15 cellular contexts compared by ENCODE assay signal in the genomic region with DNA sequence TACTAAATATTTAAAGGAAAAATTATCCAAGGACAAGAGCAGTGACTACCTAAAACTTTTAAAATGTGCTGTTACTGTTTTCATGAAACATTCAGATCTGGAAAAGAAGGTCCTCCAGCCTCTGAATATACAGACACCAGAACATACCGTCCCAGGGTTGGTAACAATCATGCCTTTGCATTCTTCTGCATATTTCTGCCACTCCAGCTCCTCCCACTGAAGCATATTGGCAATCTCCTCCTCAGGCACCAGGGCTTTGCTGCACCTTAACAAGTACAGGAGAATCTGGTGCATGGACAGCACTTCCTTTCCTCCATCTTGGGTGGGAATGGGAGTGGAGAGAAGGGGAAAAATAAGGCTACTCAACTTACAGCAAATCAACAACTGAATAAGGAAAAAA.
"Had no signal": no experiment of that assay in that cellular context is flagged by ENCODE, and none has a peak within 500 bp of the region (broad histone marks: within the 10 kb centered on the region; RNA-seq: fewer than 3 reads in every experiment).

No MANE protein-coding gene starts in this region.

- H3K36me3 ChIP-seq: pancreas had no signal

- H3K9me3 Mint-ChIP-seq: activated B cell treated with CpG ODN at 0.5 μM for 24 hours; activated T-helper 17 cell treated with anti-CD3 and anti-CD28 coated beads, Interleukin-2, amount 50 U/mL, for 72 hours; stimulated activated effector memory CD8-positive, alpha-beta T cell treated with anti-CD3 and anti-CD28 coated beads, Interleukin-12 subunit alpha, Interleukin-12 subunit beta, amount 100 ng/mL, for 72 hours had no signal

- H3K4me3 Mint-ChIP-seq: activated B cell treated with CpG ODN at 0.5 μM for 24 hours; activated T-helper 17 cell treated with anti-CD3 and anti-CD28 coated beads, Interleukin-2, amount 50 U/mL, for 72 hours; naive thymus-derived CD4-positive, alpha-beta T cell; stimulated activated effector memory CD8-positive, alpha-beta T cell treated with anti-CD3 and anti-CD28 coated beads, Interleukin-12 subunit alpha, Interleukin-12 subunit beta, amount 100 ng/mL, for 72 hours had no signal

- DNase-seq: activated B cell treated with CpG ODN at 0.5 μM for 24 hours; activated CD4-positive, alpha-beta T cell treated with anti-CD3 and anti-CD28 coated beads, Interleukin-2, amount 50 U/mL, for 1 hour; activated naive CD4-positive, alpha-beta T cell treated with Interleukin-2 at 50 U/mL for 16 hours; hippocampal formation; kidney; left lung; mucosa of descending colon; naive thymus-derived CD4-positive, alpha-beta T cell; pancreas; sigmoid colon; stimulated activated CD4-positive, alpha-beta T cell treated with anti-CD3 and anti-CD28 coated beads, Interleukin-1b, Interleukin-23, amount 100 ng/mL, for 48 hours had no signal

- H3K27me3 ChIP-seq: ascending aorta, cardiac muscle cell, left lung, pancreas, sigmoid colon had no signal

- H3K27me3 Mint-ChIP-seq: activated B cell treated with CpG ODN at 0.5 μM for 24 hours; activated T-helper 17 cell treated with anti-CD3 and anti-CD28 coated beads, Interleukin-2, amount 50 U/mL, for 72 hours; naive thymus-derived CD4-positive, alpha-beta T cell had no signal

- H3K4me1 Mint-ChIP-seq: activated B cell treated with CpG ODN at 0.5 μM for 24 hours; naive thymus-derived CD4-positive, alpha-beta T cell; stimulated activated effector memory CD8-positive, alpha-beta T cell treated with anti-CD3 and anti-CD28 coated beads, Interleukin-12 subunit alpha, Interleukin-12 subunit beta, amount 100 ng/mL, for 72 hours had no signal

- H3K4me1 ChIP-seq: ascending aorta, pancreas had no signal

- H3K27ac Mint-ChIP-seq: activated B cell treated with CpG ODN at 0.5 μM for 24 hours; activated T-helper 17 cell treated with anti-CD3 and anti-CD28 coated beads, Interleukin-2, amount 50 U/mL, for 72 hours; stimulated activated effector memory CD8-positive, alpha-beta T cell treated with anti-CD3 and anti-CD28 coated beads, Interleukin-12 subunit alpha, Interleukin-12 subunit beta, amount 100 ng/mL, for 72 hours had no signal

- ATAC-seq: activated T-helper 17 cell treated with anti-CD3 and anti-CD28 coated beads, Interleukin-2, amount 50 U/mL, for 72 hours; left lung; mucosa of descending colon; naive thymus-derived CD4-positive, alpha-beta T cell; pancreas; stimulated activated effector memory CD8-positive, alpha-beta T cell treated with anti-CD3 and anti-CD28 coated beads, Interleukin-12 subunit alpha, Interleukin-12 subunit beta, amount 100 ng/mL, for 72 hours had no signal

- H3K9me3 ChIP-seq: ascending aorta, left lung, mucosa of descending colon, pancreas, sigmoid colon had no signal

- H3K27ac ChIP-seq: ascending aorta, cardiac muscle cell, left lung, pancreas, sigmoid colon had no signal

- H3K4me3 ChIP-seq: ascending aorta, cardiac muscle cell, left lung, mucosa of descending colon, pancreas, sigmoid colon had no signal
